ENCODE assay signal across 1 cellular context in the genomic region with DNA sequence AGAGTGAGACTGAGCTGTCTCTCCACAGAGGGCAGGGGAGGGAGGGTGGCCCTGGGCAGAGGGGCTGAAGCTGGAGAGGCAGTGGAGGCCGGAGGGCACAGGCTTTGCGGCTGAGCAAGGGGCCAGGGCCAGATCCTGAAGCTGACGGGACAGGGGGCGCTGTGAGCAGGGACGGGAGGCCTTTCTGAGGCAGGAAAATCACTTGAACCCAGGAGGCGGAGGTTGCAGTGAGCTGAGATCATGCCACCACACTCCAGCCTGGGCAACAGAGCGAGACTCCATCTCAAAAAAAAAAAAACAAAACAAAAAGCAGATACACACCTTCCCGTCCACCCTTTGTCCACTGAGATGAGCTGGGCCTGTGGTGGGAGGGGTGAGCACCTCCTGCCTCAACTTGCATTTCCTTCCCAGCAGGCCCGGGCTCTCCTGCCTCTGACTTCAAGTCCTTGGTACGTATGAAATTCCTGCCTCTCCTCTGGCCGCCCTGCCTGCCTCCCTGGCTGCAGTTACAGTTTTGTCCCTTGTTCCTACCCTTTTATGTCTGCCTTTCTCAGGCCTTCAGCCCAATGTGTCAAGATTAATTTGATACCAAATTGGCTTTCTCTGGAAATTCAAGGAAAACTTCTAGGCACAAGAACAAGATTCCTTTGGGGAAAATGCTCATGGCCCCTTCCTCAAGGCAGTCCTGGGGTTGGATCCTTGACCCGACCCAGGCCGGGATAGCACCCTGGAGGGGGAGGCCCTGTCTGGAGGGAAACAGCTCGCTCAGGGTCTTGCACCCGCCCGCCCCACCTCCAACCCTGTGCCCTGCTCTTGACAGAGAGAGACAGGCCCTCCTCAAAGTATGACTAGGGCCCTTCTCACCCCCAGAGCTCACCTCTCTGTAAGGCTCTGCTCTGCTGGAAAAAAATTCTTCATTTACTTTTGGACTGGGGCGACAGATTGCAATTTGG.
TF ChIP-seq lines count a peak whose summit lies in the region.

No MANE protein-coding gene starts in this region.

TF ChIP-seq in GM23338, 12 proteins besides CTCF, POLR2A, EP300 and RAD21:
- TF ChIP-seq NANOG (IDR thresholded peaks at IDR 0.05; ENCODE audit: borderline replicate concordance) (no peak), POLR2AphosphoS5 (IDR thresholded peaks at IDR 0.05; ENCODE audit: low read depth) (no peak), ZNF331 (CRISPR knock-in tag; IDR thresholded peaks at IDR 0.05; ENCODE audit: low read depth) (no peak), EZH2phosphoT487 (IDR thresholded peaks at IDR 0.05; ENCODE audit: unreplicated experiment) (no peak), JUNB (IDR thresholded peaks at IDR 0.05; ENCODE audit: unreplicated experiment) (no peak), STAT1 (IDR thresholded peaks at IDR 0.05; ENCODE audit: unreplicated experiment) (no peak), EZH2 (IDR thresholded peaks at IDR 0.05; ENCODE audit: low read depth, unreplicated experiment) (no peak), ZNF114 (CRISPR knock-in tag; IDR thresholded peaks at IDR 0.05) (no peak), CREB1 (CRISPR knock-in tag; IDR thresholded peaks at IDR 0.05; ENCODE audit: low read depth) (no peak)
- TF ChIP-seq, protein P1, sequence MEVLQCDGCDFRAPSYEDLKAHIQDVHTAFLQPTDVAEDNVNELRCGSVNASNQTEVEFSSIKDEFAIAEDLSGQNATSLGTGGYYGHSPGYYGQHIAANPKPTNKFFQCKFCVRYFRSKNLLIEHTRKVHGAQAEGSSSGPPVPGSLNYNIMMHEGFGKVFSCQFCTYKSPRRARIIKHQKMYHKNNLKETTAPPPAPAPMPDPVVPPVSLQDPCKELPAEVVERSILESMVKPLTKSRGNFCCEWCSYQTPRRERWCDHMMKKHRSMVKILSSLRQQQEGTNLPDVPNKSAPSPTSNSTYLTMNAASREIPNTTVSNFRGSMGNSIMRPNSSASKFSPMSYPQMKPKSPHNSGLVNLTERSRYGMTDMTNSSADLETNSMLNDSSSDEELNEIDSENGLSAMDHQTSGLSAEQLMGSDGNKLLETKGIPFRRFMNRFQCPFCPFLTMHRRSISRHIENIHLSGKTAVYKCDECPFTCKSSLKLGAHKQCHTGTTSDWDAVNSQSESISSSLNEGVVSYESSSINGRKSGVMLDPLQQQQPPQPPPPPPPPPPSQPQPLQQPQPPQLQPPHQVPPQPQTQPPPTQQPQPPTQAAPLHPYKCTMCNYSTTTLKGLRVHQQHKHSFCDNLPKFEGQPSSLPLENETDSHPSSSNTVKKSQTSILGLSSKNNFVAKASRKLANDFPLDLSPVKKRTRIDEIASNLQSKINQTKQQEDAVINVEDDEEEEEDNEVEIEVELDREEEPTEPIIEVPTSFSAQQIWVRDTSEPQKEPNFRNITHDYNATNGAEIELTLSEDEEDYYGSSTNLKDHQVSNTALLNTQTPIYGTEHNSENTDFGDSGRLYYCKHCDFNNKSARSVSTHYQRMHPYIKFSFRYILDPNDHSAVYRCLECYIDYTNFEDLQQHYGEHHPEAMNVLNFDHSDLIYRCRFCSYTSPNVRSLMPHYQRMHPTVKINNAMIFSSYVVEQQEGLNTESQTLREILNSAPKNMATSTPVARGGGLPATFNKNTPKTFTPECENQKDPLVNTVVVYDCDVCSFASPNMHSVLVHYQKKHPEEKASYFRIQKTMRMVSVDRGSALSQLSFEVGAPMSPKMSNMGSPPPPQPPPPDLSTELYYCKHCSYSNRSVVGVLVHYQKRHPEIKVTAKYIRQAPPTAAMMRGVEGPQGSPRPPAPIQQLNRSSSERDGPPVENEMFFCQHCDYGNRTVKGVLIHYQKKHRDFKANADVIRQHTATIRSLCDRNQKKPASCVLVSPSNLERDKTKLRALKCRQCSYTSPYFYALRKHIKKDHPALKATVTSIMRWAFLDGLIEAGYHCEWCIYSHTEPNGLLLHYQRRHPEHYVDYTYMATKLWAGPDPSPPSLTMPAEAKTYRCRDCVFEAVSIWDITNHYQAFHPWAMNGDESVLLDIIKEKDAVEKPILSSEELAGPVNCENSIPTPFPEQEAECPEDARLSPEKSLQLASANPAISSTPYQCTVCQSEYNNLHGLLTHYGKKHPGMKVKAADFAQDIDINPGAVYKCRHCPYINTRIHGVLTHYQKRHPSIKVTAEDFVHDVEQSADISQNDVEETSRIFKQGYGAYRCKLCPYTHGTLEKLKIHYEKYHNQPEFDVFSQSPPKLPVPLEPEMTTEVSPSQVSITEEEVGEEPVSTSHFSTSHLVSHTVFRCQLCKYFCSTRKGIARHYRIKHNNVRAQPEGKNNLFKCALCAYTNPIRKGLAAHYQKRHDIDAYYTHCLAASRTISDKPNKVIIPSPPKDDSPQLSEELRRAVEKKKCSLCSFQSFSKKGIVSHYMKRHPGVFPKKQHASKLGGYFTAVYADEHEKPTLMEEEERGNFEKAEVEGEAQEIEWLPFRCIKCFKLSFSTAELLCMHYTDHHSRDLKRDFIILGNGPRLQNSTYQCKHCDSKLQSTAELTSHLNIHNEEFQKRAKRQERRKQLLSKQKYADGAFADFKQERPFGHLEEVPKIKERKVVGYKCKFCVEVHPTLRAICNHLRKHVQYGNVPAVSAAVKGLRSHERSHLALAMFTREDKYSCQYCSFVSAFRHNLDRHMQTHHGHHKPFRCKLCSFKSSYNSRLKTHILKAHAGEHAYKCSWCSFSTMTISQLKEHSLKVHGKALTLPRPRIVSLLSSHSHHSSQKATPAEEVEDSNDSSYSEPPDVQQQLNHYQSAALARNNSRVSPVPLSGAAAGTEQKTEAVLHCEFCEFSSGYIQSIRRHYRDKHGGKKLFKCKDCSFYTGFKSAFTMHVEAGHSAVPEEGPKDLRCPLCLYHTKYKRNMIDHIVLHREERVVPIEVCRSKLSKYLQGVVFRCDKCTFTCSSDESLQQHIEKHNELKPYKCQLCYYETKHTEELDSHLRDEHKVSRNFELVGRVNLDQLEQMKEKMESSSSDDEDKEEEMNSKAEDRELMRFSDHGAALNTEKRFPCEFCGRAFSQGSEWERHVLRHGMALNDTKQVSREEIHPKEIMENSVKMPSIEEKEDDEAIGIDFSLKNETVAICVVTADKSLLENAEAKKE (CRISPR knock-in tag; IDR thresholded peaks at IDR 0.05), result no peak
- TF ChIP-seq, protein P2, sequence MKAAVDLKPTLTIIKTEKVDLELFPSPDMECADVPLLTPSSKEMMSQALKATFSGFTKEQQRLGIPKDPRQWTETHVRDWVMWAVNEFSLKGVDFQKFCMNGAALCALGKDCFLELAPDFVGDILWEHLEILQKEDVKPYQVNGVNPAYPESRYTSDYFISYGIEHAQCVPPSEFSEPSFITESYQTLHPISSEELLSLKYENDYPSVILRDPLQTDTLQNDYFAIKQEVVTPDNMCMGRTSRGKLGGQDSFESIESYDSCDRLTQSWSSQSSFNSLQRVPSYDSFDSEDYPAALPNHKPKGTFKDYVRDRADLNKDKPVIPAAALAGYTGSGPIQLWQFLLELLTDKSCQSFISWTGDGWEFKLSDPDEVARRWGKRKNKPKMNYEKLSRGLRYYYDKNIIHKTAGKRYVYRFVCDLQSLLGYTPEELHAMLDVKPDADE (IDR thresholded peaks at IDR 0.05), result no peak; the same call in 1 of the 2 replicates
- TF ChIP-seq, protein P3, sequence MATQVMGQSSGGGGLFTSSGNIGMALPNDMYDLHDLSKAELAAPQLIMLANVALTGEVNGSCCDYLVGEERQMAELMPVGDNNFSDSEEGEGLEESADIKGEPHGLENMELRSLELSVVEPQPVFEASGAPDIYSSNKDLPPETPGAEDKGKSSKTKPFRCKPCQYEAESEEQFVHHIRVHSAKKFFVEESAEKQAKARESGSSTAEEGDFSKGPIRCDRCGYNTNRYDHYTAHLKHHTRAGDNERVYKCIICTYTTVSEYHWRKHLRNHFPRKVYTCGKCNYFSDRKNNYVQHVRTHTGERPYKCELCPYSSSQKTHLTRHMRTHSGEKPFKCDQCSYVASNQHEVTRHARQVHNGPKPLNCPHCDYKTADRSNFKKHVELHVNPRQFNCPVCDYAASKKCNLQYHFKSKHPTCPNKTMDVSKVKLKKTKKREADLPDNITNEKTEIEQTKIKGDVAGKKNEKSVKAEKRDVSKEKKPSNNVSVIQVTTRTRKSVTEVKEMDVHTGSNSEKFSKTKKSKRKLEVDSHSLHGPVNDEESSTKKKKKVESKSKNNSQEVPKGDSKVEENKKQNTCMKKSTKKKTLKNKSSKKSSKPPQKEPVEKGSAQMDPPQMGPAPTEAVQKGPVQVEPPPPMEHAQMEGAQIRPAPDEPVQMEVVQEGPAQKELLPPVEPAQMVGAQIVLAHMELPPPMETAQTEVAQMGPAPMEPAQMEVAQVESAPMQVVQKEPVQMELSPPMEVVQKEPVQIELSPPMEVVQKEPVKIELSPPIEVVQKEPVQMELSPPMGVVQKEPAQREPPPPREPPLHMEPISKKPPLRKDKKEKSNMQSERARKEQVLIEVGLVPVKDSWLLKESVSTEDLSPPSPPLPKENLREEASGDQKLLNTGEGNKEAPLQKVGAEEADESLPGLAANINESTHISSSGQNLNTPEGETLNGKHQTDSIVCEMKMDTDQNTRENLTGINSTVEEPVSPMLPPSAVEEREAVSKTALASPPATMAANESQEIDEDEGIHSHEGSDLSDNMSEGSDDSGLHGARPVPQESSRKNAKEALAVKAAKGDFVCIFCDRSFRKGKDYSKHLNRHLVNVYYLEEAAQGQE (IDR thresholded peaks at IDR 0.05; ENCODE audit: unreplicated experiment), result no peak
